ENCODE assay signal across 10 cellular contexts in the genomic region with DNA sequence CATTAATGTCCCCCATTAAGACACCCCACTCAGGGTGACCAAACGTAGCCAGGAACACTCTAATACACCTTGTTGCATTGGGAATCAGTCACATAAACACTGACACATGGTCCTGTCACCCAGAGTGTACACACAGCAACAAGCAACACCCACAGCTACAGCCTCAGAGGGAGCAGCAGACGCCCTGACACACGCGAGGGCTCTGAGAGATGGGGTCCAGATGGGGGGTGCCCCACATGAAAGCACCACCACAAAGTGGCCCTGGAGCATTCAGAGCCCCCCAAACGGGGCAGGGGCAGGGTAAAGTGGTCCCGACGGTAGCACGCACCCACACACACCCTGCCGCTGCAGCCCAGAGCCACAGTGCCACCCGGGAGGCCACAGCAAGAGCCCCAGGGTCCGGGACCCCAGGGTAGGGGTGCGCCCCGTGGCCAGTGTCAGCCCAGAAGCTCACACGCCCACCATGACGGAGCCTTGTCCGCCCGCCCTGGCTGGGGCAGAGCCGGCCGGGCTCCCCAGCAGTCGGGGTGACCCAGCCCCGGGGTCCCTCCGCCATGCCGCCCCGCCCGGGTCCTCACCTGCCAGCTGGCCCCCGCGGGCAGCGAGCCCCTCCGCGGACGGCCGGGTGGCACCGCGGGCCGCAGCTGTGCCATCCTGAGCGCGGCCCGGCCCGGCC. TPM values are rescaled to one million over a fixed set of nuclear protein-coding genes. Genes with fewer than 3 reads are reported as not detected.
DNase-seq lines count a peak whose midpoint lies in the region; ATAC-seq and TF ChIP-seq lines count a peak whose summit lies in the region.
"Had no signal": no experiment of that assay in that cellular context is flagged by ENCODE, and none has a peak within 500 bp of the region (broad histone marks: within the 10 kb centered on the region; RNA-seq: fewer than 3 reads in every experiment).

No MANE protein-coding gene starts in this region.

- CTCF ChIA-PET in Calu3 (lab: Charles Lee), result no interaction called here

- no peak overlapping the region for H3K4ac ChIP-seq in neuronal stem cell (ENCODE audit: low read length)

- no peak overlapping the region for H2BK120ac ChIP-seq in neuronal stem cell (ENCODE audit: low read depth, low read length)

- no peak for ATAC-seq in HG02571 (IDR thresholded peaks at IDR 0.05; ENCODE audit: unreplicated experiment)
- no peak for ATAC-seq in GM18870 (IDR thresholded peaks at IDR 0.05; ENCODE audit: unreplicated experiment)

- peak overlapping the region; percentile 84 for H3K18ac ChIP-seq in neuronal stem cell (ENCODE audit: low read length)

- no peak overlapping the region for H3K14ac ChIP-seq in neuronal stem cell (ENCODE audit: low read length)

- H4K91ac ChIP-seq in neuronal stem cell (ENCODE audit: low read depth, low read length, poor library complexity), result no peak overlapping the region

- H3K9me3 Mint-ChIP-seq in Calu3 (ENCODE audit: low read depth, unreplicated experiment), result no peaks in the 10 kb centered on the region

- H3K9ac ChIP-seq in neuronal stem cell (ENCODE audit: low read depth, low read length, poor library complexity), result peak overlapping the region; percentile 2

- no peaks in the 10 kb centered on the region for H3K27me3 Mint-ChIP-seq in Calu3 (ENCODE audit: unreplicated experiment)

- H2BK5ac ChIP-seq in neuronal stem cell (ENCODE audit: low read length), result no peak overlapping the region

- H3K4me2 ChIP-seq in neuronal stem cell (ENCODE audit: insufficient read depth, low read length, poor library complexity, severe bottlenecking), result peak overlapping the region; percentile 68

- BruUV-seq in Calu3 (replicated peaks; lab: Mats Ljungman, UMichigan), result no TSS peak

- peak overlapping the region; percentile 81 for H2AK5ac ChIP-seq in neuronal stem cell (ENCODE audit: low read depth, low read length)

- H3K27ac Mint-ChIP-seq in Calu3 (ENCODE audit: unreplicated experiment), result no peak overlapping the region

- H3K36me3 Mint-ChIP-seq in Calu3 (ENCODE audit: insufficient read depth, unreplicated experiment), result peaks cover 29% of the 10 kb centered on the region

- WGBS in neuronal stem cell (ENCODE audit: extremely low coverage in 2 of 2, insufficient read length in 2 of 2, insufficient replicate concordance in 1 of 2), 2 donors, result no CpG with 5 or more reads among the region's 39 CpGs

- peak overlapping the region; percentile 46 for H2BK15ac ChIP-seq in neuronal stem cell (ENCODE audit: low read length)

- no peaks in the 10 kb centered on the region for H3K79me1 ChIP-seq in neuronal stem cell (ENCODE audit: low read depth, low read length)

- TF ChIP-seq POLR2A in Peyer's patch (IDR thresholded peaks at IDR 0.05), result no peak

- peak overlapping the region; percentile 45 for H3K23ac ChIP-seq in neuronal stem cell (ENCODE audit: low read depth, low read length, poor library complexity)

- H3K36me3 ChIP-seq in Peyer's patch (no peaks in the 10 kb centered on the region), neuronal stem cell (replicated peaks in 1 of 2; ENCODE audit: control insufficient read depth in 2 of 2, insufficient read depth in 2 of 2, low read length in 2 of 2) (no peaks in the 10 kb centered on the region)
- H3K36me3 ChIP-seq: gastroesophageal sphincter had no signal

- intact Hi-C loops in Calu3 (cut with micrococcal nuclease; ENCODE audit: unreplicated experiment), result no loop called here
- intact Hi-C loops in head of caudate nucleus (cut with DNase I), result loop anchor here (5.0 kb wide), 1 partner anchor 35 kb away; no protein-coding TSS in a partner anchor

- peak overlapping the region; percentile 69 for H3K4me3 Mint-ChIP-seq in Calu3 (ENCODE audit: low read depth, unreplicated experiment)

- TF ChIP-seq CTCF in Calu3 (IDR thresholded peaks at IDR 0.05; ENCODE audit: unreplicated experiment) (no peak), Peyer's patch (IDR thresholded peaks at IDR 0.05) (no peak), epithelial cell of proximal tubule (conservative IDR thresholded peaks at IDR 0.05; ENCODE audit: low read depth, low read length) (no peak)

- no peak for DNase-seq in Calu3
- DNase-seq in Peyer's patch, result no peak
- no peak for DNase-seq in epithelial cell of proximal tubule (ENCODE audit: low read depth)
- DNase-seq in neuronal stem cell (ENCODE audit: low spot score), result no peak
- no peak for DNase-seq in HPDE6-E6E7 (ENCODE audit: extremely low spot score)
- DNase-seq in head of caudate nucleus, result no peak
- DNase-seq: NCI-H1417 had no signal

- H3K4me1 Mint-ChIP-seq in Calu3 (ENCODE audit: low read depth, unreplicated experiment), result peaks cover 28% of the 10 kb centered on the region

- H3K4me1 ChIP-seq in Peyer's patch, result peaks cover 0 to 7% (median 0%) of the 10 kb centered on the region in 4 donors
- H3K4me1 ChIP-seq in neuronal stem cell (ENCODE audit: control insufficient read depth in 2 of 2, insufficient read depth in 1 of 2, low read depth in 1 of 2, low read length in 2 of 2), result peaks cover 11 to 14% of the 10 kb centered on the region in 2 donors

- no peaks in the 10 kb centered on the region for H3K27me3 ChIP-seq in Peyer's patch
- H3K27me3 ChIP-seq in neuronal stem cell (ENCODE audit: control insufficient read depth in 3 of 3, insufficient read depth in 3 of 3, low read depth in 1 of 3, low read length in 3 of 3), result peaks cover 0 to 62% (median 19%) of the 10 kb centered on the region in 3 experiments

- no peak overlapping the region for H2BK12ac ChIP-seq in neuronal stem cell (ENCODE audit: low read length)

- H3K4me3 ChIP-seq in Peyer's patch (peak overlapping the region; percentile 8 to 64 (median 42)), epithelial cell of proximal tubule (ENCODE audit: low read depth, low read length) (peak overlapping the region; percentile 38), neuronal stem cell (ENCODE audit: low read length in 2 of 2) (peak overlapping the region in 1 of 2 donors; percentile 74)

- H3K27ac ChIP-seq in Peyer's patch (peak overlapping the region in 1 of 4 donors; percentile 59), neuronal stem cell (replicated peaks; ENCODE audit: low read length) (no peak overlapping the region)
- H3K27ac ChIP-seq: gastroesophageal sphincter had no signal

- no peak overlapping the region for H4K8ac ChIP-seq in neuronal stem cell (ENCODE audit: low read depth, low read length)

- no peaks in the 10 kb centered on the region for H3K9me3 ChIP-seq in Peyer's patch
- no peaks in the 10 kb centered on the region for H3K9me3 ChIP-seq in neuronal stem cell (replicated peaks in 1 of 2; ENCODE audit: control insufficient read depth in 2 of 2, insufficient read depth in 1 of 2, low read depth in 1 of 2, low read length in 2 of 2)
- H3K9me3 ChIP-seq: gastroesophageal sphincter had no signal

- H2AFZ ChIP-seq in neuronal stem cell (ENCODE audit: low read length), result no peak overlapping the region

RNA-seq across cellular contexts. Expression of a gene that starts 47.3 kb away (rescaled TPM):
- total RNA-seq in Calu3 (2022) (23.8 and 26.8 TPM in 2 replicates), Peyer's patch (10 to 100 TPM; 32.2 to 65.3 (median 57.0) TPM), epithelial cell of proximal tubule (0.94 and 2.4 TPM in 2 replicates)
- polyA plus RNA-seq in neuronal stem cell (2013, experiment 1 of 2), result 3.2 TPM
- polyA plus RNA-seq in neuronal stem cell (2013, experiment 2 of 2), result 3.1 TPM
